Comparison of ENCODE assay signal across 13 cellular contexts in genomic region chr2:238116298-238117198, GRCh38. TPM values are rescaled to one million over a fixed set of nuclear protein-coding genes. Genes with fewer than 3 reads are reported as not detected.
A peak's percentile ranks its signal among the peaks of the same experiment; 100 is the strongest.
DNase-seq lines count a peak whose midpoint lies in the region; ATAC-seq and TF ChIP-seq lines count a peak whose summit lies in the region.
"Had no signal": no experiment of that assay in that cellular context is flagged by ENCODE, and none has a peak within 500 bp of the region (broad histone marks: within the 10 kb centered on the region; RNA-seq: fewer than 3 reads in every experiment).

No MANE protein-coding gene starts in this region.

- no peak for ATAC-seq in IMR-90 (ENCODE audit: low read depth)
- ATAC-seq in activated CD8-positive, alpha-beta memory T cell treated with anti-CD3 and anti-CD28 coated beads, Interleukin-2, amount 10 ng/mL, durations not matched to agents 7 days and 5 days = no peak

- no peaks in the 10 kb centered on the region for H3K9me1 ChIP-seq in IMR-90 (ENCODE audit: insufficient read depth, low read length)

- H2BK5ac ChIP-seq in IMR-90 (ENCODE audit: low read depth, low read length, poor library complexity, severe bottlenecking) (no peak overlapping the region), neuronal stem cell (ENCODE audit: low read length) (no peak overlapping the region)

- no peaks in the 10 kb centered on the region for H3K27me3 ChIP-seq in BE2C
- H3K27me3 ChIP-seq in IMR-90 (ENCODE audit: control insufficient read depth, insufficient read depth, low read length) = peaks cover 28% of the 10 kb centered on the region
- peaks cover 59% of the 10 kb centered on the region for H3K27me3 ChIP-seq in left ventricle myocardium inferior (ENCODE audit: low read depth)
- peaks cover 0 to 26% (median 0%) of the 10 kb centered on the region in 3 experiments for H3K27me3 ChIP-seq in neuronal stem cell (ENCODE audit: control insufficient read depth in 3 of 3, insufficient read depth in 3 of 3, low read depth in 1 of 3, low read length in 3 of 3)
- H3K27me3 ChIP-seq: SJSA1 had no signal

- peak overlapping the region; percentile 63 for H2BK12ac ChIP-seq in neuronal stem cell (ENCODE audit: low read length)

- H3K4me2 ChIP-seq in IMR-90 (ENCODE audit: low read depth, low read length) = no peak overlapping the region
- no peak overlapping the region for H3K4me2 ChIP-seq in neuronal stem cell (ENCODE audit: insufficient read depth, low read length, poor library complexity, severe bottlenecking)

- H3K4ac ChIP-seq in IMR-90 (ENCODE audit: low read depth, low read length) = no peak overlapping the region
- no peak overlapping the region for H3K4ac ChIP-seq in neuronal stem cell (ENCODE audit: low read length)

- no peak for TF ChIP-seq RAD21 in IMR-90 (IDR thresholded peaks at IDR 0.05; ENCODE audit: low read length)

- H4K8ac ChIP-seq in IMR-90 (ENCODE audit: low read depth in 2 of 2, low read length in 2 of 2) (no peak overlapping the region), neuronal stem cell (ENCODE audit: low read depth, low read length) (no peak overlapping the region)

- no peaks in the 10 kb centered on the region for H4K20me1 ChIP-seq in IMR-90 (ENCODE audit: insufficient read depth, low read length)

- H3K14ac ChIP-seq in IMR-90 (replicated peaks; ENCODE audit: low read depth, low read length) (no peak overlapping the region), neuronal stem cell (ENCODE audit: low read length) (peak overlapping the region; percentile 76)

- H2BK15ac ChIP-seq in IMR-90 (ENCODE audit: low read depth, low read length) (no peak overlapping the region), neuronal stem cell (ENCODE audit: low read length) (no peak overlapping the region)

- no peak overlapping the region for H3K4me3 ChIP-seq in BE2C (ENCODE audit: low read depth, low read length)
- no peak overlapping the region for H3K4me3 ChIP-seq in IMR-90 (ENCODE audit: insufficient read depth, low read depth, low read length)
- H3K4me3 ChIP-seq in left ventricle myocardium inferior = no peak overlapping the region
- H3K4me3 ChIP-seq in neuronal stem cell (ENCODE audit: low read length in 2 of 2) = no peak overlapping the region
- H3K4me3 ChIP-seq: SJSA1 had no signal

- no peak overlapping the region for H4K5ac ChIP-seq in IMR-90 (ENCODE audit: low read depth, low read length)

- peaks cover 6% of the 10 kb centered on the region for H3K9me3 Mint-ChIP-seq in activated CD8-positive, alpha-beta memory T cell treated with anti-CD3 and anti-CD28 coated beads, Interleukin-2, amount 10 ng/mL, durations not matched to agents 7 days and 5 days (ENCODE audit: low read depth)

- H3K36me3 Mint-ChIP-seq in activated CD8-positive, alpha-beta memory T cell treated with anti-CD3 and anti-CD28 coated beads, Interleukin-2, amount 10 ng/mL, durations not matched to agents 7 days and 5 days = no peaks in the 10 kb centered on the region
- H3K36me3 Mint-ChIP-seq: CD4-positive, CD25-positive, alpha-beta regulatory T cell had no signal

- 90% methylated on average over 3 of the region's 21 CpGs; no CpG with 5 or more reads in 1 of the 2 experiments for WGBS in IMR-90 (ENCODE audit: extremely low coverage in 2 of 2, insufficient read length in 1 of 2), 2 experiments
- no CpG with 5 or more reads among the region's 21 CpGs for WGBS in neuronal stem cell (ENCODE audit: extremely low coverage in 2 of 2, insufficient read length in 2 of 2, insufficient replicate concordance in 1 of 2), 2 donors

- dilution Hi-C loops in IMR-90 (cut with HindIII; ENCODE audit: low sequenced_read_pairs, unreplicated experiment) = no loop called here

- H4K91ac ChIP-seq in IMR-90 (ENCODE audit: insufficient read depth, low read depth, low read length) = no peak overlapping the region
- no peak overlapping the region for H4K91ac ChIP-seq in neuronal stem cell (ENCODE audit: low read depth, low read length, poor library complexity)

- H3K79me1 ChIP-seq in IMR-90 (ENCODE audit: low read depth in 1 of 2, low read length in 2 of 2) (no peaks in the 10 kb centered on the region), neuronal stem cell (ENCODE audit: low read depth, low read length) (peaks cover 3% of the 10 kb centered on the region)

- H2BK20ac ChIP-seq in IMR-90 (ENCODE audit: low read depth, low read length) = no peak overlapping the region

- in situ Hi-C loops in IMR-90 (cut with MboI; ENCODE audit: low sequenced_read_pairs) = no loop called here

- H3K56ac ChIP-seq in IMR-90 (ENCODE audit: extremely low read depth, insufficient read depth, low read length) = no peak overlapping the region

- no peak overlapping the region for H2AK9ac ChIP-seq in IMR-90 (replicated peaks; ENCODE audit: low read depth, low read length, poor library complexity)

- no peak overlapping the region for H3K4me3 Mint-ChIP-seq in activated CD8-positive, alpha-beta memory T cell treated with anti-CD3 and anti-CD28 coated beads, Interleukin-2, amount 10 ng/mL, durations not matched to agents 7 days and 5 days
- H3K4me3 Mint-ChIP-seq: CD4-positive, CD25-positive, alpha-beta regulatory T cell had no signal

- peak overlapping the region; percentile 51 for H2AFZ ChIP-seq in IMR-90 (replicated peaks; ENCODE audit: low read length, poor library complexity)
- H2AFZ ChIP-seq in neuronal stem cell (ENCODE audit: low read length) = no peak overlapping the region

- intact Hi-C loops in IMR-90 (cut with micrococcal nuclease) = no loop called here
- intact Hi-C loops in left ventricle myocardium inferior (cut with micrococcal nuclease) = no loop called here

- H3K36me3 ChIP-seq in BE2C = no peaks in the 10 kb centered on the region
- no peaks in the 10 kb centered on the region for H3K36me3 ChIP-seq in IMR-90 (ENCODE audit: control insufficient read depth, insufficient read depth, low read length)
- no peaks in the 10 kb centered on the region for H3K36me3 ChIP-seq in left ventricle myocardium inferior
- no peaks in the 10 kb centered on the region for H3K36me3 ChIP-seq in neuronal stem cell (replicated peaks in 1 of 2; ENCODE audit: control insufficient read depth in 2 of 2, insufficient read depth in 2 of 2, low read length in 2 of 2)
- H3K36me3 ChIP-seq: SJSA1 had no signal

- no peak for TF ChIP-seq POLR2A in IMR-90 (IDR thresholded peaks at IDR 0.05; ENCODE audit: low read depth, low read length)

- H2AK5ac ChIP-seq in IMR-90 (ENCODE audit: low read depth, low read length) (no peak overlapping the region; the same call in 1 of the 2 replicates), neuronal stem cell (ENCODE audit: low read depth, low read length) (peak overlapping the region; percentile 20)

- no peak overlapping the region for H3K23ac ChIP-seq in IMR-90 (ENCODE audit: low read depth, low read length)
- peak overlapping the region; percentile 40 for H3K23ac ChIP-seq in neuronal stem cell (ENCODE audit: low read depth, low read length, poor library complexity)

- no peaks in the 10 kb centered on the region; the same call in 1 of the 2 replicates for H3K9me3 ChIP-seq in BE2C
- peaks cover 12% of the 10 kb centered on the region for H3K9me3 ChIP-seq in IMR-90 (ENCODE audit: control insufficient read depth, insufficient read depth, low read length)
- H3K9me3 ChIP-seq in left ventricle myocardium inferior (replicated peaks) = peaks cover 10% of the 10 kb centered on the region
- H3K9me3 ChIP-seq in neuronal stem cell (replicated peaks in 1 of 2; ENCODE audit: control insufficient read depth in 2 of 2, insufficient read depth in 1 of 2, low read depth in 1 of 2, low read length in 2 of 2) = peaks cover 0 to 10% of the 10 kb centered on the region in 2 donors
- H3K9me3 ChIP-seq: SJSA1 had no signal

- H3K4me1 Mint-ChIP-seq in activated CD8-positive, alpha-beta memory T cell treated with anti-CD3 and anti-CD28 coated beads, Interleukin-2, amount 10 ng/mL, durations not matched to agents 7 days and 5 days = no peaks in the 10 kb centered on the region
- H3K4me1 Mint-ChIP-seq: CD4-positive, CD25-positive, alpha-beta regulatory T cell had no signal

- H3K18ac ChIP-seq in IMR-90 (ENCODE audit: low read depth, low read length) (no peak overlapping the region), neuronal stem cell (ENCODE audit: low read length) (peak overlapping the region; percentile 50)

- no TSS peak for BruUV-seq in IMR-90 (replicated peaks; lab: Mats Ljungman, UMichigan)

- 0 out of 2 replicates have a peak overlapping the region, but pooled peaks have one; percentile 8 for H2BK120ac ChIP-seq in IMR-90 (ENCODE audit: low read depth, low read length)
- no peak overlapping the region for H2BK120ac ChIP-seq in neuronal stem cell (ENCODE audit: low read depth, low read length)

- no peak overlapping the region for H3K27ac ChIP-seq in IMR-90 (ENCODE audit: insufficient read depth, low read length)
- H3K27ac ChIP-seq in left ventricle myocardium inferior (replicated peaks) = no peak overlapping the region
- H3K27ac ChIP-seq in neuronal stem cell (replicated peaks; ENCODE audit: low read length) = no peak overlapping the region
- H3K27ac ChIP-seq: SJSA1 had no signal

- TF ChIP-seq CTCF in BE2C (IDR thresholded peaks at IDR 0.05; ENCODE audit: low read depth, low read length) (no peak), IMR-90 (conservative IDR thresholded peaks at IDR 0.05; ENCODE audit: low read depth, low read length) (no peak), left ventricle myocardium inferior (IDR thresholded peaks at IDR 0.05; ENCODE audit: borderline replicate concordance) (no peak)

- DNase-seq in BE2C (peak; percentile 4), IMR-90 (no peak), left ventricle myocardium inferior (peak; percentile 7), neuronal stem cell (ENCODE audit: low spot score) (no peak), NCI-H2107 treated with DMSO at 0.1 percent for 48 hours (lab: John Stamatoyannopoulos, UW; ENCODE audit: unreplicated experiment) (no peak), NCI-H446 (lab: John Stamatoyannopoulos, UW) (no peak)
- no peak for DNase-seq in activated CD8-positive, alpha-beta memory T cell treated with anti-CD3 and anti-CD28 coated beads, Interleukin-2, amount 10 ng/mL, durations not matched to agents 7 days and 5 days
- DNase-seq: CD4-positive, CD25-positive, alpha-beta regulatory T cell; DMS53; NCI-H187 treated with DMSO at 0.1 percent for 48 hours; NK-92 treated with Interleukin-12 subunit alpha and Interleukin-12 subunit beta, amount 100 ng/mL, for 24 hours had no signal

- no peaks in the 10 kb centered on the region for H3K4me1 ChIP-seq in BE2C
- peaks cover 4% of the 10 kb centered on the region; the same call in 1 of the 2 replicates for H3K4me1 ChIP-seq in IMR-90 (ENCODE audit: control insufficient read depth, insufficient read depth, low read length)
- H3K4me1 ChIP-seq in left ventricle myocardium inferior = peaks cover 11% of the 10 kb centered on the region
- H3K4me1 ChIP-seq in neuronal stem cell (ENCODE audit: control insufficient read depth in 2 of 2, insufficient read depth in 1 of 2, low read depth in 1 of 2, low read length in 2 of 2) = peaks cover 3 to 10% of the 10 kb centered on the region in 2 donors

- CTCF ChIA-PET in IMR-90 (lab: Yijun Ruan, JAX) = interaction anchor here (1.1 kb wide), 1 partner anchor 26 kb away, joined by 3 read pairs; no protein-coding TSS in a partner anchor
- CTCF ChIA-PET in activated CD8-positive, alpha-beta memory T cell treated with anti-CD3 and anti-CD28 coated beads, Interleukin-2, amount 10 ng/mL, durations not matched to agents 7 days and 5 days (lab: Charles Lee) = no interaction called here

- peaks cover 3% of the 10 kb centered on the region for H3K27me3 Mint-ChIP-seq in activated CD8-positive, alpha-beta memory T cell treated with anti-CD3 and anti-CD28 coated beads, Interleukin-2, amount 10 ng/mL, durations not matched to agents 7 days and 5 days
- H3K27me3 Mint-ChIP-seq: CD4-positive, CD25-positive, alpha-beta regulatory T cell had no signal

- H3K9ac ChIP-seq in IMR-90 (ENCODE audit: low read depth, low read length) = no peak overlapping the region
- H3K9ac ChIP-seq in neuronal stem cell (ENCODE audit: low read depth, low read length, poor library complexity) = peak overlapping the region; percentile 47

- POLR2A ChIA-PET in IMR-90 (lab: Charles Lee; ENCODE audit: unreplicated experiment) = no interaction called here

- no peak overlapping the region for H3K27ac Mint-ChIP-seq in activated CD8-positive, alpha-beta memory T cell treated with anti-CD3 and anti-CD28 coated beads, Interleukin-2, amount 10 ng/mL, durations not matched to agents 7 days and 5 days
- H3K27ac Mint-ChIP-seq: CD4-positive, CD25-positive, alpha-beta regulatory T cell had no signal

RNA-seq across cellular contexts. Expression of gene ESPNL, which starts 16.4 kb away (rescaled TPM):
- 0.65 TPM for polyA plus RNA-seq in BE2C (2012; ENCODE audit: insufficient read depth, insufficient read length, low read depth)
- total RNA-seq in IMR-90 (2012; rRNA removed) (1.4 and 2.0 TPM in 2 replicates), left ventricle myocardium inferior (not detected)
- 2.0 and 2.6 TPM in 2 replicates for polyA plus RNA-seq in IMR-90 (2012; rRNA removed)
- polyA plus RNA-seq in IMR-90 (2012; cell fraction: cytosol; rRNA removed) = 3.2 and 3.7 TPM in 2 replicates
- 2.9 and 9.5 TPM in 2 replicates for polyA plus RNA-seq in IMR-90 (2012; cell fraction: nucleus; rRNA removed; ENCODE audit: low replicate concordance)
- 0.45 TPM for polyA plus RNA-seq in neuronal stem cell (2013, experiment 1 of 2)
- 0.46 TPM for polyA plus RNA-seq in neuronal stem cell (2013, experiment 2 of 2)
- under 1 TPM in 1 of 2 experiments, not detected in 1; 0.05 TPM for total RNA-seq in activated CD8-positive, alpha-beta memory T cell treated with anti-CD3 and anti-CD28 coated beads, Interleukin-2, amount 10 ng/mL, durations not matched to agents 7 days and 5 days
- total RNA-seq: CD4-positive, CD25-positive, alpha-beta regulatory T cell had no signal
- polyA plus RNA-seq: CD4-positive, CD25-positive, alpha-beta regulatory T cell had no signal

RNA-seq across cellular contexts. Expression of gene KLHL30, which starts 21.9 kb away (rescaled TPM):
- polyA plus RNA-seq in BE2C (2012; ENCODE audit: insufficient read depth, insufficient read length, low read depth) = 1.8 TPM
- total RNA-seq in IMR-90 (2012; rRNA removed) (under 0.01 TPM in 1 of 2 replicates, not detected in the other), left ventricle myocardium inferior (17.3 TPM)
- polyA plus RNA-seq in IMR-90 (2012; rRNA removed) = 0.03 TPM in 2 replicates
- polyA plus RNA-seq in IMR-90 (2012; cell fraction: cytosol; rRNA removed) = 0.02 and 0.08 TPM in 2 replicates
- polyA plus RNA-seq in IMR-90 (2012; cell fraction: nucleus; rRNA removed; ENCODE audit: low replicate concordance) = 0.06 and 0.14 TPM in 2 replicates
- polyA plus RNA-seq in neuronal stem cell (2013, experiment 1 of 2) = 0.06 TPM
- 0.07 TPM for polyA plus RNA-seq in neuronal stem cell (2013, experiment 2 of 2)
- not detected for total RNA-seq in activated CD8-positive, alpha-beta memory T cell treated with anti-CD3 and anti-CD28 coated beads, Interleukin-2, amount 10 ng/mL, durations not matched to agents 7 days and 5 days
- total RNA-seq: CD4-positive, CD25-positive, alpha-beta regulatory T cell; H1 had no signal
- polyA plus RNA-seq: CD4-positive, CD25-positive, alpha-beta regulatory T cell; H1 had no signal

RNA-seq across cellular contexts. Expression of gene ERFE, which starts 42.2 kb away (rescaled TPM):
- 0.43 TPM for polyA plus RNA-seq in BE2C (2012; ENCODE audit: insufficient read depth, insufficient read length, low read depth)
- 0.56 and 1.3 TPM in 2 replicates for total RNA-seq in IMR-90 (2012; rRNA removed)
- 3.5 and 3.8 TPM in 2 replicates for polyA plus RNA-seq in IMR-90 (2012; rRNA removed)
- 1.3 and 5.0 TPM in 2 replicates for polyA plus RNA-seq in IMR-90 (2012; cell fraction: cytosol; rRNA removed)
- 6.8 and 8.6 TPM in 2 replicates for polyA plus RNA-seq in IMR-90 (2012; cell fraction: nucleus; rRNA removed; ENCODE audit: low replicate concordance)
- total RNA-seq in left ventricle myocardium inferior = 0.44 TPM
- 0.43 TPM for polyA plus RNA-seq in neuronal stem cell (2013, experiment 1 of 2)
- polyA plus RNA-seq in neuronal stem cell (2013, experiment 2 of 2) = 0.37 TPM
- not detected for total RNA-seq in activated CD8-positive, alpha-beta memory T cell treated with anti-CD3 and anti-CD28 coated beads, Interleukin-2, amount 10 ng/mL, durations not matched to agents 7 days and 5 days
- total RNA-seq: CD4-positive, CD25-positive, alpha-beta regulatory T cell had no signal

RNA-seq across cellular contexts. Expression of gene SCLY, which starts 55.7 kb away (rescaled TPM):
- 63.6 TPM for polyA plus RNA-seq in BE2C (2012; ENCODE audit: insufficient read depth, insufficient read length, low read depth)
- total RNA-seq in IMR-90 (2012; rRNA removed) (8.6 and 12.2 TPM in 2 replicates), left ventricle myocardium inferior (10.9 TPM)
- 10.5 and 11.5 TPM in 2 replicates for polyA plus RNA-seq in IMR-90 (2012; rRNA removed)
- polyA plus RNA-seq in IMR-90 (2012; cell fraction: cytosol; rRNA removed) = 6.0 and 9.5 TPM in 2 replicates
- polyA plus RNA-seq in IMR-90 (2012; cell fraction: nucleus; rRNA removed; ENCODE audit: low replicate concordance) = 17.5 and 22.5 TPM in 2 replicates
- 19.6 TPM for polyA plus RNA-seq in neuronal stem cell (2013, experiment 1 of 2)
- 19.6 TPM for polyA plus RNA-seq in neuronal stem cell (2013, experiment 2 of 2)
- 10 to 100 TPM; 29.1 to 53.8 TPM for total RNA-seq in activated CD8-positive, alpha-beta memory T cell treated with anti-CD3 and anti-CD28 coated beads, Interleukin-2, amount 10 ng/mL, durations not matched to agents 7 days and 5 days

Comparison
In these comparisons a context has a peak if more than half of its experiments do, and no peak if none do; other contexts are left out.
1. DNase-seq: peak in BE2C (single experiment) and left ventricle myocardium inferior (single experiment); none in IMR-90 (single experiment), neuronal stem cell (single experiment), NCI-H2107 treated with DMSO at 0.1 percent for 48 hours (single experiment), NCI-H446 (0 of 2) and activated CD8-positive, alpha-beta memory T cell treated with anti-CD3 and anti-CD28 coated beads, Interleukin-2, amount 10 ng/mL, durations not matched to agents 7 days and 5 days (single experiment).
2. RNA of gene KLHL30, which starts 21.9 kb away (total RNA-seq): 17.3 TPM in left ventricle myocardium inferior (single experiment); under 0.01 TPM in IMR-90 and not detected in activated CD8-positive, alpha-beta memory T cell treated with anti-CD3 and anti-CD28 coated beads, Interleukin-2, amount 10 ng/mL, durations not matched to agents 7 days and 5 days; every median in the first group is over 10 times any median in the second.